Comparison of ENCODE assay signal across 18 cellular contexts in genomic region chr17:52986056-52986662, GRCh38.
DNase-seq lines count a peak whose midpoint lies in the region; ATAC-seq, FAIRE-seq and TF ChIP-seq lines count a peak whose summit lies in the region.
"Had no signal": no experiment of that assay in that cellular context is flagged by ENCODE, and none has a peak within 500 bp of the region (broad histone marks: within the 10 kb centered on the region; RNA-seq: fewer than 3 reads in every experiment).

No MANE protein-coding gene starts in this region.

- no peak overlapping the region for H3K23ac ChIP-seq in H1 (ENCODE audit: insufficient read length)

- no peak overlapping the region for H4K91ac ChIP-seq in H1 (replicated peaks; ENCODE audit: insufficient read length, low read length)

- H4K20me1 ChIP-seq in H1 (replicated peaks in 1 of 2; ENCODE audit: control insufficient read depth in 1 of 2, insufficient read depth in 2 of 2, low read length in 2 of 2): no peaks in the 10 kb centered on the region

- no peak overlapping the region for H2BK20ac ChIP-seq in H1 (ENCODE audit: low read length)

- no peaks in the 10 kb centered on the region for H3K9me3 ChIP-seq in H1 (ENCODE audit: insufficient read depth in 2 of 2, low read depth in 1 of 2, low read length in 1 of 2)
- no peaks in the 10 kb centered on the region for H3K9me3 ChIP-seq in aorta (ENCODE audit: control insufficient read depth, low read length)
- no peaks in the 10 kb centered on the region for H3K9me3 ChIP-seq in MG63

- no peak overlapping the region for H3K56ac ChIP-seq in H1 (replicated peaks; ENCODE audit: insufficient read length, low read depth, low read length)

- DNase-seq in NCI-H82 (lab: John Stamatoyannopoulos, UW): peak; percentile 37
- no peak for DNase-seq in NCI-H82 treated with DMSO at 0.1 percent for 48 hours (lab: John Stamatoyannopoulos, UW; ENCODE audit: unreplicated experiment)
- DNase-seq in H1 (ENCODE audit: low read depth in 1 of 2, low spot score in 2 of 2): no peak
- DNase-seq in kidney glomerular epithelial cell (lab: John Stamatoyannopoulos, UW): peak; percentile 9
- no peak for DNase-seq in aorta
- no peak for DNase-seq in GOT3 (lab: John Stamatoyannopoulos, UW)
- no peak for DNase-seq in MG63
- DNase-seq: AML-193; Calu3; CD4-positive, alpha-beta T cell; GF-D8; KG1; NCI-H1417 treated with DMSO at 0.1 percent for 48 hours; NCI-H2029; NCI-H510A treated with DMSO at 0.1 percent for 48 hours; PC-3 had no signal

- no peak overlapping the region for H3K9ac ChIP-seq in H1 (replicated peaks in 1 of 4; ENCODE audit: extremely low read depth in 1 of 4, low read depth in 3 of 4, low read length in 3 of 4)

- H3K18ac ChIP-seq in H1 (ENCODE audit: extremely low read depth, low read length): no peak overlapping the region

- no peak for TF ChIP-seq EP300 in H1 (IDR thresholded peaks at IDR 0.05; ENCODE audit: borderline replicate concordance in 1 of 2, low read depth in 2 of 2, low read length in 2 of 2)

- H3K4me2 ChIP-seq in H1 (ENCODE audit: insufficient read depth in 1 of 2, low read depth in 2 of 2, low read length in 2 of 2): no peak overlapping the region

- no peak overlapping the region for H2BK12ac ChIP-seq in H1 (ENCODE audit: low read depth, low read length)

- H3K23me2 ChIP-seq in H1 (ENCODE audit: low read depth, low read length): no peaks in the 10 kb centered on the region

- H4K8ac ChIP-seq in H1 (ENCODE audit: extremely low read depth, insufficient read depth, low read length): no peak overlapping the region

- H3K4me1 ChIP-seq in H1 (replicated peaks in 1 of 4; ENCODE audit: control insufficient read depth in 3 of 4, insufficient read depth in 4 of 4, low read length in 3 of 4) (no peaks in the 10 kb centered on the region), aorta (ENCODE audit: control insufficient read depth in 1 of 2, insufficient read depth in 2 of 2, low read length in 2 of 2) (no peaks in the 10 kb centered on the region)
- H3K4me1 ChIP-seq: SJSA1 had no signal

- no peak for TF ChIP-seq RAD21 in H1 (IDR thresholded peaks at IDR 0.05 in 1 of 2, conservative IDR thresholded peaks at IDR 0.05 in 1 of 2; ENCODE audit: low read depth in 2 of 2, low read length in 2 of 2)

- FAIRE-seq in H1 (lab: Jason Lieb, UNC): no peak

- H3K79me1 ChIP-seq in H1 (ENCODE audit: low read depth, low read length): no peaks in the 10 kb centered on the region

- H3K27ac ChIP-seq in H1 (ENCODE audit: low read depth, low read length): no peak overlapping the region
- H3K27ac ChIP-seq in aorta (ENCODE audit: low read depth in 1 of 2, low read length in 2 of 2): no peak overlapping the region
- H3K27ac ChIP-seq: SJSA1 had no signal

- H3K36me3 ChIP-seq in H1 (ENCODE audit: control insufficient read depth in 2 of 4, insufficient read depth in 4 of 4, low read length in 3 of 4) (no peaks in the 10 kb centered on the region; a peak in 1 of 8 replicates), aorta (ENCODE audit: control insufficient read depth in 1 of 2, insufficient read depth in 2 of 2, low read length in 1 of 2) (no peaks in the 10 kb centered on the region), MG63 (no peaks in the 10 kb centered on the region)
- H3K36me3 ChIP-seq: SJSA1 had no signal

- no peak for TF ChIP-seq CTCF in H1 (IDR thresholded peaks at IDR 0.05; ENCODE audit: control extremely low read depth in 1 of 3, insufficient read depth in 1 of 3, low read depth in 1 of 3, low read length in 3 of 3)

- no peak overlapping the region for H2BK5ac ChIP-seq in H1 (ENCODE audit: low read depth, low read length)

- H2BK120ac ChIP-seq in H1 (replicated peaks; ENCODE audit: low read depth, low read length): no peak overlapping the region

- no peak overlapping the region for H2BK15ac ChIP-seq in H1 (ENCODE audit: low read length)

- intact Hi-C loops in aorta (cut with DNase I): no loop called here

- no peak for TF ChIP-seq POLR2A in H1 (IDR thresholded peaks at IDR 0.05; ENCODE audit: control extremely low read depth in 1 of 2, low read depth in 2 of 2, low read length in 2 of 2)

- POLR2A ChIA-PET in H1 (lab: Charles Lee; ENCODE audit: partially characterized antibody): no interaction called here

- H4K5ac ChIP-seq in H1 (ENCODE audit: insufficient read length, low read depth, low read length): no peak overlapping the region

- H2AK5ac ChIP-seq in H1 (ENCODE audit: low read depth, low read length): no peak overlapping the region

- H3K79me2 ChIP-seq in H1 (ENCODE audit: control insufficient read depth in 1 of 2, insufficient read depth in 2 of 2, low read length in 2 of 2): no peaks in the 10 kb centered on the region

- H3K4ac ChIP-seq in H1 (replicated peaks; ENCODE audit: insufficient read length, low read depth, low read length): no peak overlapping the region

- no peak overlapping the region for H3K4me3 ChIP-seq in H1 (ENCODE audit: extremely low read depth in 1 of 4, insufficient read depth in 2 of 4, low read depth in 3 of 4, low read length in 4 of 4)
- no peak overlapping the region for H3K4me3 ChIP-seq in aorta (ENCODE audit: low read length in 2 of 2)
- no peak overlapping the region for H3K4me3 ChIP-seq in MG63
- H3K4me3 ChIP-seq: SJSA1 had no signal

- peak; percentile 33 for ATAC-seq in aorta (ENCODE audit: low FRiP score)
- no peak for ATAC-seq in GM21381 (IDR thresholded peaks at IDR 0.05; ENCODE audit: unreplicated experiment)
- ATAC-seq: PC-3 had no signal

- no peak overlapping the region for H3K14ac ChIP-seq in H1 (ENCODE audit: insufficient read length)

- 88% methylated on average over 4 of the region's 4 CpGs; no CpG with 5 or more reads in 1 of the 2 experiments for WGBS in H1 (ENCODE audit: extremely low coverage in 1 of 2, insufficient coverage in 1 of 2, insufficient read length in 1 of 2, insufficient replicate concordance in 2 of 2, low coverage in 1 of 2, low lambda C conversion rate in 2 of 2, missing lambda C conversion rate in 1 of 2), 2 experiments
- WGBS in aorta, 2 donors: 17 to 20% methylated on average over 4 of the region's 4 CpGs

- 0 out of 2 replicates have a peak overlapping the region, but pooled peaks have one; percentile 88 for H2AFZ ChIP-seq in H1 (ENCODE audit: low read length)

- H3K27me3 ChIP-seq in H1 (replicated peaks in 1 of 4; ENCODE audit: control insufficient read depth in 3 of 4, extremely low read depth in 1 of 4, insufficient read depth in 3 of 4, low read length in 3 of 4) (no peaks in the 10 kb centered on the region), aorta (ENCODE audit: control insufficient read depth in 1 of 2, insufficient read depth in 2 of 2, low read length in 1 of 2) (no peaks in the 10 kb centered on the region), MG63 (no peaks in the 10 kb centered on the region)
- H3K27me3 ChIP-seq: SJSA1 had no signal

- CTCF ChIA-PET in H1 (lab: Charles Lee; ENCODE audit: partially characterized antibody): no interaction called here

TF ChIP-seq in H1, 55 proteins besides CTCF, POLR2A, EP300 and RAD21:
- TF ChIP-seq TBP (IDR thresholded peaks at IDR 0.05; ENCODE audit: low read depth, low read length) (no peak), JUN (IDR thresholded peaks at IDR 0.05; ENCODE audit: low read depth, low read length) (no peak), HDAC6 (IDR thresholded peaks at IDR 0.05; ENCODE audit: low read depth, low read length) (no peak)

Comparison
In these comparisons a context has a peak if more than half of its experiments do, and no peak if none do; other contexts are left out.
1. DNase-seq: peak in NCI-H82 (single experiment) and kidney glomerular epithelial cell (single experiment); none in NCI-H82 treated with DMSO at 0.1 percent for 48 hours (single experiment), H1 (0 of 2), aorta (0 of 2), GOT3 (single experiment) and MG63 (single experiment).